In genomic region chr17:72489273-72489641, GRCh38 we compare ENCODE assay signal across 15 cellular contexts.
"Had no signal": no experiment of that assay in that cellular context is flagged by ENCODE, and none has a peak within 500 bp of the region (broad histone marks: within the 10 kb centered on the region; RNA-seq: fewer than 3 reads in every experiment).

No MANE protein-coding gene starts in this region.

- H3K4me1 Mint-ChIP-seq: naive thymus-derived CD8-positive, alpha-beta T cell; stimulated activated naive B cell treated with anti-CD40 and anti-IgM and Interleukin-4, amounts not matched to agents 10 μg/mL and 1 μg/mL and 100 μg/mL, for 72 hours had no signal

- DNase-seq: activated CD4-positive, alpha-beta T cell treated with anti-CD3 and anti-CD28 coated beads for 48 hours; activated naive CD4-positive, alpha-beta T cell; aorta; kidney; naive thymus-derived CD8-positive, alpha-beta T cell; nucleus accumbens; stimulated activated CD4-positive, alpha-beta T cell treated with anti-CD3 and anti-CD28 coated beads, Interleukin-2, amount 100 ng/mL, for 24 hours; stimulated activated naive B cell treated with anti-CD40 and anti-IgM and Interleukin-4, amounts not matched to agents 10 μg/mL and 1 μg/mL and 100 μg/mL, for 72 hours; substantia nigra; upper lobe of left lung had no signal

- H3K4me3 Mint-ChIP-seq: activated T-helper 1 cell treated with anti-CD3 and anti-CD28 coated beads, Interleukin-12 subunit alpha, Interleukin-12 subunit beta, Interleukin-2, Interleukin-4 antibody, amounts not matched to agents 30 ng/mL and 10 ng/mL and 1 ng/mL, durations not matched to agents 14 hours and 24 hours and 36 hours; naive thymus-derived CD8-positive, alpha-beta T cell; stimulated activated naive B cell treated with anti-CD40 and anti-IgM and Interleukin-4, amounts not matched to agents 10 μg/mL and 1 μg/mL and 100 μg/mL, for 72 hours had no signal

- H3K27me3 ChIP-seq: right lobe of liver, upper lobe of left lung had no signal

- H3K4me1 ChIP-seq: gastroesophageal sphincter, prostate gland, upper lobe of left lung had no signal

- H3K36me3 ChIP-seq: gastroesophageal sphincter, prostate gland, right lobe of liver, upper lobe of left lung had no signal

- H3K27ac ChIP-seq: gastroesophageal sphincter, right lobe of liver, upper lobe of left lung had no signal

- H3K36me3 Mint-ChIP-seq: naive thymus-derived CD8-positive, alpha-beta T cell; stimulated activated naive B cell treated with anti-CD40 and anti-IgM and Interleukin-4, amounts not matched to agents 10 μg/mL and 1 μg/mL and 100 μg/mL, for 72 hours had no signal

- H3K27ac Mint-ChIP-seq: activated T-helper 1 cell treated with anti-CD3 and anti-CD28 coated beads, Interleukin-12 subunit alpha, Interleukin-12 subunit beta, Interleukin-2, Interleukin-4 antibody, amounts not matched to agents 30 ng/mL and 10 ng/mL and 1 ng/mL, durations not matched to agents 14 hours and 24 hours and 36 hours; naive thymus-derived CD8-positive, alpha-beta T cell; stimulated activated naive B cell treated with anti-CD40 and anti-IgM and Interleukin-4, amounts not matched to agents 10 μg/mL and 1 μg/mL and 100 μg/mL, for 72 hours had no signal

- FAIRE-seq: colon, kidney had no signal

- ATAC-seq: gastroesophageal sphincter; naive thymus-derived CD8-positive, alpha-beta T cell; right lobe of liver; stimulated activated naive B cell treated with anti-CD40 and anti-IgM and Interleukin-4, amounts not matched to agents 10 μg/mL and 1 μg/mL and 100 μg/mL, for 72 hours had no signal

- H3K9me3 ChIP-seq: prostate gland, right lobe of liver, upper lobe of left lung had no signal

- H3K9me3 Mint-ChIP-seq: activated T-helper 1 cell treated with anti-CD3 and anti-CD28 coated beads, Interleukin-12 subunit alpha, Interleukin-12 subunit beta, Interleukin-2, Interleukin-4 antibody, amounts not matched to agents 30 ng/mL and 10 ng/mL and 1 ng/mL, durations not matched to agents 14 hours and 24 hours and 36 hours had no signal

- H3K4me3 ChIP-seq: gastroesophageal sphincter, prostate gland, right lobe of liver, upper lobe of left lung had no signal
